In genomic region chr12:106687652-106688051, GRCh38 we compare ENCODE assay signal across 27 cellular contexts.
"Had no signal": no experiment of that assay in that cellular context is flagged by ENCODE, and none has a peak within 500 bp of the region (broad histone marks: within the 10 kb centered on the region; RNA-seq: fewer than 3 reads in every experiment).

No MANE protein-coding gene starts in this region.

- H3K27ac ChIP-seq: stomach, suprapubic skin, testis, thoracic aorta, thyroid gland, tibial artery, tibial nerve, transverse colon, upper lobe of left lung, upper lobe of right lung, uterus, vagina had no signal

- FAIRE-seq: urothelium cell line had no signal

- DNase-seq: stimulated activated CD4-positive, alpha-beta T cell treated with anti-CD3 and anti-CD28 coated beads, Interleukin-2, amount 100 ng/mL, for 48 hours; stimulated activated CD4-positive, alpha-beta T cell treated with anti-CD3 and anti-CD28 coated beads, Interleukin-4, amount 100 ng/mL, for 1 hour; stimulated activated CD4-positive, alpha-beta T cell treated with anti-CD3 and anti-CD28 coated beads, Interleukin-4, amount 100 ng/mL, for 24 hours; stimulated activated CD4-positive, alpha-beta T cell treated with anti-CD3 and anti-CD28 coated beads, Interleukin-4, amount 100 ng/mL, for 4 hours; stimulated activated CD8-positive, alpha-beta memory T cell treated with anti-CD3 and anti-CD28 coated beads, Interleukin-4, amount 100 ng/mL, for 48 hours; stimulated activated naive B cell treated with anti-CD40 and anti-IgM and Interleukin-4, amounts not matched to agents 10 μg/mL and 1 μg/mL and 100 μg/mL, for 72 hours; stimulated activated naive CD4-positive, alpha-beta T cell; stimulated activated naive CD4-positive, alpha-beta T cell treated with Interleukin-2 at 50 U/mL for 16 hours; stimulated activated naive CD8-positive, alpha-beta T cell treated with anti-CD3 and anti-CD28 coated beads, Interleukin-15, amount 100 ng/mL, for 72 hours; stimulated activated naive CD8-positive, alpha-beta T cell treated with anti-CD3 and anti-CD28 coated beads, Interleukin-15, Interleukin-2, amounts not matched to agents 100 U/mL and 50 U/mL, for 24 hours; stomach; substantia nigra; testis; thyroid gland; tibial artery; transverse colon; trophoblast cell; upper lobe of left lung; upper lobe of right lung; uterus had no signal

- H3K4me1 ChIP-seq: stomach, suprapubic skin, testis, thyroid gland, tibial artery, tibial nerve, transverse colon, upper lobe of left lung, upper lobe of right lung, uterus, vagina had no signal

- H3K36me3 ChIP-seq: stomach, suprapubic skin, thoracic aorta, thyroid gland, tibial artery, tibial nerve, transverse colon, upper lobe of left lung, upper lobe of right lung, uterus, vagina had no signal

- ATAC-seq: stimulated activated effector memory CD8-positive, alpha-beta T cell treated with anti-CD3 and anti-CD28 coated beads, Interleukin-12 subunit alpha, Interleukin-12 subunit beta, amount 100 ng/mL, for 72 hours; stimulated activated memory B cell treated with anti-CD40 and anti-IgM and Interleukin-4, amounts not matched to agents 10 μg/mL and 1 μg/mL and 100 μg/mL, for 72 hours; stimulated activated naive B cell treated with anti-CD40 and anti-IgM and Interleukin-4, amounts not matched to agents 10 μg/mL and 1 μg/mL and 100 μg/mL, for 72 hours; stimulated activated naive CD8-positive, alpha-beta T cell treated with anti-CD3 and anti-CD28 coated beads, Interleukin-15, amount 100 ng/mL, for 72 hours; stimulated activated naive CD8-positive, alpha-beta T cell treated with anti-CD3 and anti-CD28 coated beads, Interleukin-15, Interleukin-2, amounts not matched to agents 100 U/mL and 50 U/mL, for 24 hours; upper lobe of right lung had no signal

- H3K4me3 ChIP-seq: stomach, suprapubic skin, testis, thoracic aorta, thyroid gland, tibial artery, tibial nerve, transverse colon, upper lobe of left lung, upper lobe of right lung, uterus, vagina had no signal

- H3K9me3 ChIP-seq: stomach, suprapubic skin, testis, thoracic aorta, thyroid gland, tibial artery, tibial nerve, transverse colon, upper lobe of left lung, upper lobe of right lung, uterus, vagina had no signal

- H3K27me3 ChIP-seq: stomach, suprapubic skin, testis, thyroid gland, tibial artery, tibial nerve, transverse colon, upper lobe of left lung, upper lobe of right lung, uterus, vagina had no signal
